In the genomic region with DNA sequence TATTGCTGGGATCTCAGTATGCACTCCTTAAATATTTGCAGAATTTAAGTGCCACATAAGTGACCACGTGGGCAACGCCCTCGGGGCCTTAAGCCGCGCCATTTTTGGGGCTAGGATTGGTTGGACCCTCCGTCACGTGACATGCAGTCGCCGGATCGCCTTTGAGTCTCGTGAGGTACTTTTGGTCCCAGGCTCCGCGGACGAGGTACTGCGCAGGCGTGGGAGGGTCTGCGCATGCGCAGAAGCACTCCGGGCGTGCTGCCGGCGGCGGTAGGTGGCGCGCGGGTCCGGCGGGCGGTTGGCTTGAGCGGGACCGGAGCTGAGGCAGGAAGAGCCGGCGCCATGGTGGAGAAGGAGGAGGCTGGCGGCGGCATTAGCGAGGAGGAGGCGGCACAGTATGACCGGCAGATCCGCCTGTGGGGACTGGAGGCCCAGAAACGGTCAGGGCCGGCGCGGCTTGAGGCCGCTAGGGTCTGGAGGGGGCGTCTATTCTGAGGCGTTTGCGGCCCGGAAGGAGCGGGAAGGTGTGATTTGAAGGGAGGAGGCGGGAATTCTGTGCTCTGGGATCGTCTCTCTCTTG, we compare ENCODE assay signal across 8 cellular contexts. TPM values are rescaled to one million over a fixed set of nuclear protein-coding genes. Genes with fewer than 3 reads are reported as not detected.
DNase-seq lines count a peak whose midpoint lies in the region; ATAC-seq, FAIRE-seq and TF ChIP-seq lines count a peak whose summit lies in the region.

A gene (plus strand): TSS at position 247 of the 580 bp plus-strand sequence. CDS start 96 bp downstream, at position 343.

- H3F3A ChIP-seq in SU-DHL-6 (ENCODE audit: insufficient read depth) = no peaks in the 10 kb centered on the region

- peak within 1 kb of the TSS; percentile 70 for H3K4me3 ChIP-seq in GM12864 (ENCODE audit: low read depth, low read length)
- H3K4me3 ChIP-seq in SU-DHL-6 (ENCODE audit: insufficient read depth, low read length, poor library complexity, severe bottlenecking) = peak within 1 kb of the TSS; percentile 98
- H3K4me3 ChIP-seq in pancreas = peak within 1 kb of the TSS; percentile 57 to 69 (median 64)
- peak within 1 kb of the TSS; percentile 83 to 96 for H3K4me3 ChIP-seq in tibial artery

- peak; percentile 37 for TF ChIP-seq CTCF in GM12864 (IDR thresholded peaks at IDR 0.05; ENCODE audit: low read depth, low read length, missing control alignments)
- TF ChIP-seq CTCF in SU-DHL-6 (IDR thresholded peaks at IDR 0.05; ENCODE audit: insufficient read depth, low read length, poor library complexity, severe bottlenecking) = peak; percentile 30
- TF ChIP-seq CTCF in pancreas (IDR thresholded peaks at IDR 0.05) = peak in 3 of 4 donors; percentile 14 to 40 (median 18)
- peak; percentile 46 to 48 for TF ChIP-seq CTCF in tibial artery (IDR thresholded peaks at IDR 0.05)

- no peaks in the 10 kb centered on the region for H3K36me3 ChIP-seq in SU-DHL-6 (ENCODE audit: low read length)
- no peaks in the 10 kb centered on the region for H3K36me3 ChIP-seq in pancreas
- no peaks in the 10 kb centered on the region for H3K36me3 ChIP-seq in tibial artery

- peak; percentile 78 for FAIRE-seq in pancreas (lab: Jason Lieb, UNC)

- intact Hi-C loops in Right ventricle myocardium superior (cut with DNase I) = loop anchor here (1.0 kb wide), 1 partner anchor 17 kb away; a partner anchor contains a TSS
- intact Hi-C loops in pancreas (cut with DNase I) = no loop called here
- intact Hi-C loops in tibial artery (cut with DNase I; ENCODE audit: low total_unique reads) = no loop called here

- H4K20me1 ChIP-seq in SU-DHL-6 (ENCODE audit: low read depth, low read length) = peaks cover 4% of the 10 kb centered on the region; the same call in 1 of the 2 replicates

- H3K4me1 ChIP-seq in pancreas (peaks cover 0 to 5% (median 3%) of the 10 kb centered on the region in 3 donors), tibial artery (peaks cover 0 to 30% (median 16%) of the 10 kb centered on the region in 4 donors)

- H3K9me2 ChIP-seq in SU-DHL-6 (replicated peaks; ENCODE audit: insufficient read depth, low read length) = no peaks in the 10 kb centered on the region

- ATAC-seq in HG02678 (IDR thresholded peaks at IDR 0.05; ENCODE audit: unreplicated experiment) (peak; percentile 92), Right ventricle myocardium superior (ENCODE audit: poor library complexity) (peak; percentile 97), pancreas (peak; percentile 93 to 97 (median 96))

- H3K9me3 ChIP-seq in SU-DHL-6 (ENCODE audit: insufficient read depth, low read length) = no peaks in the 10 kb centered on the region; the same call in 1 of the 2 replicates
- no peaks in the 10 kb centered on the region for H3K9me3 ChIP-seq in pancreas
- H3K9me3 ChIP-seq in tibial artery = no peaks in the 10 kb centered on the region

- WGBS in pancreas, 2 donors = 0% methylated on average over 51 of the region's 51 CpGs

- H3K9ac ChIP-seq in SU-DHL-6 (ENCODE audit: low read length) = peak within 1 kb of the TSS; percentile 99

- peak within 1 kb of the TSS; percentile 63 for H3K4me2 ChIP-seq in SU-DHL-6 (ENCODE audit: low read depth, low read length, poor library complexity, severe bottlenecking)

- peaks cover 50% of the 10 kb centered on the region for H3K79me2 ChIP-seq in SU-DHL-6 (ENCODE audit: insufficient read depth, low read length)

- DNase-seq in GM12864 (ENCODE audit: low read depth) (peak; percentile 98), NCI-H128 (lab: John Stamatoyannopoulos, UW; ENCODE audit: unreplicated experiment) (peak; percentile 95), Right ventricle myocardium superior (peak; percentile 96), pancreas (peak; percentile 90 to 98 (median 96)), tibial artery (peak; percentile 93 to 97)
- DNase-seq in activated naive CD8-positive, alpha-beta T cell treated with anti-CD3 and anti-CD28 coated beads, Interleukin-2, amount 50 U/mL, for 16 hours (ENCODE audit: low read depth, low spot score) = peak; percentile 92

- H3K27ac ChIP-seq in SU-DHL-6 (ENCODE audit: low read depth, low read length) (peak within 1 kb of the TSS; percentile 84), pancreas (peak within 1 kb of the TSS; percentile 47 to 83 (median 54)), tibial artery (peak within 1 kb of the TSS; percentile 94)

- peak within 1 kb of the TSS; percentile 61 for H2AFZ ChIP-seq in SU-DHL-6 (ENCODE audit: low read depth, low read length, severe bottlenecking)

- no peaks in the 10 kb centered on the region for H3K27me3 ChIP-seq in SU-DHL-6 (ENCODE audit: low read length)
- no peaks in the 10 kb centered on the region for H3K27me3 ChIP-seq in pancreas
- H3K27me3 ChIP-seq in tibial artery = no peaks in the 10 kb centered on the region

RNA-seq across cellular contexts. Expression of the gene that starts here (rescaled TPM):
- total RNA-seq in Right ventricle myocardium superior = 42.2 TPM
- total RNA-seq in pancreas = 10 to 100 TPM; 14.8 to 25.8 (median 20.1) TPM
- polyA plus RNA-seq in pancreas = 10 to 100 TPM in 1 of 2 donors, 1 to 10 TPM in 1; 10.0 to 23.0 TPM

Comparison
In these comparisons a context has a peak if more than half of its experiments do, and no peak if none do; other contexts are left out.
1. Peak in every context shown above with its lines: DNase-seq, ATAC-seq, H3K4me3 ChIP-seq and H3K27ac ChIP-seq.